1 cellular context compared by ENCODE assay signal in the genomic region with DNA sequence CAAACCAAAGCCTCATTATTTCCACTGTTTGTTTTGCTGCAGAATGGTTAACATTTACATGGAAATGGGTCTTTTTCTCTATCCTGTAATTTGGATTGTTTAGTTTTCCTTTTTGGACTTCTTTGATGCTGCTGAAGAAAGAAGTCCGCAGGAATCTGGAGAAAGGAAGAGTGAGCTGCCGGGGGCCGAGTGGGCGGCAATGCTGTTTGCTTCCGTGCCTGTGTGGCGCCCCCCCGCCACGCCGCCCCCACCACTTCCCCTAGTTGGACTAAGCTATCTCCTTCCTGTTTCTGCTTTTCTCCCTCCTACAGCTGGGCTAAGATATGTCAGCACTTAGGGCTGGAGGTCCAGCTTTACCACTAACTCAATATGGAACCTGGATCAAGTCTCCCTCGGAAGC.
TF ChIP-seq lines count a peak whose summit lies in the region.

No MANE protein-coding gene starts in this region.

TF ChIP-seq in HepG2, 621 proteins besides CTCF, POLR2A, EP300 and RAD21 (continued from another document):
- TF ChIP-seq, protein P1, sequence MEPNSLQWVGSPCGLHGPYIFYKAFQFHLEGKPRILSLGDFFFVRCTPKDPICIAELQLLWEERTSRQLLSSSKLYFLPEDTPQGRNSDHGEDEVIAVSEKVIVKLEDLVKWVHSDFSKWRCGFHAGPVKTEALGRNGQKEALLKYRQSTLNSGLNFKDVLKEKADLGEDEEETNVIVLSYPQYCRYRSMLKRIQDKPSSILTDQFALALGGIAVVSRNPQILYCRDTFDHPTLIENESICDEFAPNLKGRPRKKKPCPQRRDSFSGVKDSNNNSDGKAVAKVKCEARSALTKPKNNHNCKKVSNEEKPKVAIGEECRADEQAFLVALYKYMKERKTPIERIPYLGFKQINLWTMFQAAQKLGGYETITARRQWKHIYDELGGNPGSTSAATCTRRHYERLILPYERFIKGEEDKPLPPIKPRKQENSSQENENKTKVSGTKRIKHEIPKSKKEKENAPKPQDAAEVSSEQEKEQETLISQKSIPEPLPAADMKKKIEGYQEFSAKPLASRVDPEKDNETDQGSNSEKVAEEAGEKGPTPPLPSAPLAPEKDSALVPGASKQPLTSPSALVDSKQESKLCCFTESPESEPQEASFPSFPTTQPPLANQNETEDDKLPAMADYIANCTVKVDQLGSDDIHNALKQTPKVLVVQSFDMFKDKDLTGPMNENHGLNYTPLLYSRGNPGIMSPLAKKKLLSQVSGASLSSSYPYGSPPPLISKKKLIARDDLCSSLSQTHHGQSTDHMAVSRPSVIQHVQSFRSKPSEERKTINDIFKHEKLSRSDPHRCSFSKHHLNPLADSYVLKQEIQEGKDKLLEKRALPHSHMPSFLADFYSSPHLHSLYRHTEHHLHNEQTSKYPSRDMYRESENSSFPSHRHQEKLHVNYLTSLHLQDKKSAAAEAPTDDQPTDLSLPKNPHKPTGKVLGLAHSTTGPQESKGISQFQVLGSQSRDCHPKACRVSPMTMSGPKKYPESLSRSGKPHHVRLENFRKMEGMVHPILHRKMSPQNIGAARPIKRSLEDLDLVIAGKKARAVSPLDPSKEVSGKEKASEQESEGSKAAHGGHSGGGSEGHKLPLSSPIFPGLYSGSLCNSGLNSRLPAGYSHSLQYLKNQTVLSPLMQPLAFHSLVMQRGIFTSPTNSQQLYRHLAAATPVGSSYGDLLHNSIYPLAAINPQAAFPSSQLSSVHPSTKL (CRISPR knock-in tag; IDR thresholded peaks at IDR 0.05) = peak; percentile 27; the same call in 1 of the 2 replicates
- TF ChIP-seq GATAD2A (CRISPR knock-in tag; IDR thresholded peaks at IDR 0.05) = no peak
- TF ChIP-seq KDM5B (CRISPR knock-in tag; IDR thresholded peaks at IDR 0.05; ENCODE audit: borderline replicate concordance) = no peak
- no peak for TF ChIP-seq ZNF674 (CRISPR knock-in tag; IDR thresholded peaks at IDR 0.05; ENCODE audit: low read depth)
- no peak for TF ChIP-seq SMAD1 (CRISPR knock-in tag; IDR thresholded peaks at IDR 0.05; ENCODE audit: borderline replicate concordance, low read depth)
- no peak for TF ChIP-seq FOXO1 (CRISPR knock-in tag; IDR thresholded peaks at IDR 0.05)
- no peak for TF ChIP-seq LCORL (IDR thresholded peaks at IDR 0.05)
- no peak for TF ChIP-seq LCORL (CRISPR knock-in tag; IDR thresholded peaks at IDR 0.05)
- no peak for TF ChIP-seq ZNF672 (CRISPR knock-in tag; IDR thresholded peaks at IDR 0.05)
- peak; percentile 53; the same call in 1 of the 2 replicates for TF ChIP-seq ELF3 (CRISPR knock-in tag; IDR thresholded peaks at IDR 0.05)
- no peak for TF ChIP-seq ZKSCAN1 (IDR thresholded peaks at IDR 0.05; ENCODE audit: low read length)
- TF ChIP-seq ETV5 (CRISPR knock-in tag; IDR thresholded peaks at IDR 0.05; ENCODE audit: borderline replicate concordance) = peak; percentile 69; the same call in 1 of the 2 replicates
- TF ChIP-seq FOXA1 (IDR thresholded peaks at IDR 0.05) = no peak
- peak; percentile 20; the same call in 1 of the 2 replicates for TF ChIP-seq FOXA1 (CRISPR knock-in tag; IDR thresholded peaks at IDR 0.05)
- TF ChIP-seq SMAD3 (CRISPR knock-in tag; IDR thresholded peaks at IDR 0.05) = no peak
- TF ChIP-seq ZNF343 (CRISPR knock-in tag; IDR thresholded peaks at IDR 0.05) = no peak
- TF ChIP-seq ZNF205 (CRISPR knock-in tag; IDR thresholded peaks at IDR 0.05) = no peak
- no peak for TF ChIP-seq BHLHE40 (IDR thresholded peaks at IDR 0.05; ENCODE audit: low read length)
- TF ChIP-seq YEATS4 (CRISPR knock-in tag; IDR thresholded peaks at IDR 0.05; ENCODE audit: borderline replicate concordance) = no peak
- no peak for TF ChIP-seq STAG1 (CRISPR knock-in tag; IDR thresholded peaks at IDR 0.05)
